Comparison of ENCODE assay signal across 14 cellular contexts in genomic region chr16:87948119-87948545, GRCh38. TPM values are rescaled to one million over a fixed set of nuclear protein-coding genes. Genes with fewer than 3 reads are reported as not detected.
DNase-seq lines count a peak whose midpoint lies in the region; FAIRE-seq and TF ChIP-seq lines count a peak whose summit lies in the region.
"Had no signal": no experiment of that assay in that cellular context is flagged by ENCODE, and none has a peak within 500 bp of the region (broad histone marks: within the 10 kb centered on the region; RNA-seq: fewer than 3 reads in every experiment).

No MANE protein-coding gene starts in this region.

- no peak overlapping the region for H3K4ac ChIP-seq in neuronal stem cell (ENCODE audit: low read length)

- WGBS in neuronal stem cell (ENCODE audit: extremely low coverage in 2 of 2, insufficient read length in 2 of 2, insufficient replicate concordance in 1 of 2), 2 donors = no CpG with 5 or more reads among the region's 12 CpGs

- peaks cover 6 to 11% of the 10 kb centered on the region in 2 donors for H3K4me1 ChIP-seq in neuronal stem cell (ENCODE audit: control insufficient read depth in 2 of 2, insufficient read depth in 1 of 2, low read depth in 1 of 2, low read length in 2 of 2)
- H3K4me1 ChIP-seq in A673 (ENCODE audit: insufficient read depth, low read length, poor library complexity, severe bottlenecking) = peaks cover 8% of the 10 kb centered on the region

- H3K4me3 ChIP-seq in neuronal stem cell (ENCODE audit: low read length in 2 of 2) = no peak overlapping the region
- no peak overlapping the region for H3K4me3 ChIP-seq in A673 (ENCODE audit: low read depth, low read length, poor library complexity, severe bottlenecking)
- H3K4me3 ChIP-seq: colonic mucosa, testis had no signal

- H3K4me2 ChIP-seq in neuronal stem cell (ENCODE audit: insufficient read depth, low read length, poor library complexity, severe bottlenecking) = no peak overlapping the region

- no peak for TF ChIP-seq CTCF in GM10248 (IDR thresholded peaks at IDR 0.05; ENCODE audit: control extremely low read depth, extremely low read depth, low read depth, missing control alignments)
- no peak for TF ChIP-seq CTCF in A673 (conservative IDR thresholded peaks at IDR 0.05; ENCODE audit: low read depth, low read length)

- H3K27ac ChIP-seq in cingulate gyrus (ENCODE audit: low read depth, low read length) (peak overlapping the region; percentile 80), neuronal stem cell (replicated peaks; ENCODE audit: low read length) (no peak overlapping the region), A673 (ENCODE audit: low read depth, low read length, poor library complexity, severe bottlenecking) (no peak overlapping the region)
- H3K27ac ChIP-seq: colonic mucosa had no signal

- POLR2A ChIA-PET in GM10248 (lab: Yijun Ruan, JAX) = no interaction called here
- POLR2A ChIA-PET in A673 (lab: Charles Lee; ENCODE audit: low non-redundant PET) = no interaction called here

- H3K36me3 ChIP-seq in neuronal stem cell (replicated peaks in 1 of 2; ENCODE audit: control insufficient read depth in 2 of 2, insufficient read depth in 2 of 2, low read length in 2 of 2) (peaks cover 0 to 4% of the 10 kb centered on the region in 2 donors), A673 (ENCODE audit: insufficient read depth, low read length, poor library complexity, severe bottlenecking) (no peaks in the 10 kb centered on the region)
- H3K36me3 ChIP-seq: colonic mucosa had no signal

- no peaks in the 10 kb centered on the region for H3K27me3 ChIP-seq in neuronal stem cell (ENCODE audit: control insufficient read depth in 3 of 3, insufficient read depth in 3 of 3, low read depth in 1 of 3, low read length in 3 of 3)
- H3K27me3 ChIP-seq in A673 (replicated peaks; ENCODE audit: insufficient read depth, low read depth, low read length, poor library complexity) = no peaks in the 10 kb centered on the region
- H3K27me3 ChIP-seq: colonic mucosa, testis had no signal

- no peak overlapping the region for H3K9ac ChIP-seq in neuronal stem cell (ENCODE audit: low read depth, low read length, poor library complexity)

- no peak overlapping the region for H2AK5ac ChIP-seq in neuronal stem cell (ENCODE audit: low read depth, low read length)

- H4K91ac ChIP-seq in neuronal stem cell (ENCODE audit: low read depth, low read length, poor library complexity) = no peak overlapping the region

- BruUV-seq in A673 (replicated peaks; lab: Mats Ljungman, UMichigan) = no TSS peak

- peak; percentile 71 for DNase-seq in CD1c-positive myeloid dendritic cell (ENCODE audit: extremely low spot score)
- DNase-seq in MV-4-11 (lab: John Stamatoyannopoulos, UW) = peak; percentile 75
- DNase-seq in neuronal stem cell (ENCODE audit: low spot score) = no peak
- no peak for DNase-seq in GM10248 (ENCODE audit: extremely low spot score)
- DNase-seq in A673 (ENCODE audit: low spot score) = no peak
- DNase-seq in GM19239 (ENCODE audit: insufficient read length, low spot score) = no peak
- no peak for DNase-seq in NCI-H2196 (lab: John Stamatoyannopoulos, UW; ENCODE audit: unreplicated experiment)
- DNase-seq: activated T-cell treated with anti-CD3 and anti-CD28 coated beads for 4 hours, colonic mucosa, glutamatergic neuron, GOT3, NCI-H526, testis had no signal

- H3K18ac ChIP-seq in neuronal stem cell (ENCODE audit: low read length) = no peak overlapping the region

- no peak overlapping the region for H2BK120ac ChIP-seq in neuronal stem cell (ENCODE audit: low read depth, low read length)

- no peak overlapping the region for H4K8ac ChIP-seq in neuronal stem cell (ENCODE audit: low read depth, low read length)

- intact Hi-C loops in A673 (cut with micrococcal nuclease; ENCODE audit: unreplicated experiment) = no loop called here

- no peak overlapping the region for H3K23ac ChIP-seq in neuronal stem cell (ENCODE audit: low read depth, low read length, poor library complexity)

- no peak overlapping the region for H2BK15ac ChIP-seq in neuronal stem cell (ENCODE audit: low read length)

- CTCF ChIA-PET in GM10248 (lab: Yijun Ruan, JAX) = interaction anchor here (1.6 to 3.9 kb wide), 4 partner anchors 12 to 179 kb away, joined by 3 to 21 read pairs (median 6); partner anchors contain the start of gene CA5A
- CTCF ChIA-PET in A673 (lab: Charles Lee) = interaction anchor here (0.6 kb wide), 1 partner anchor 374 kb away, joined by 4 read pairs; no protein-coding TSS in a partner anchor

- H2AFZ ChIP-seq in neuronal stem cell (ENCODE audit: low read length) = peak overlapping the region; percentile 38

- no peak overlapping the region for H3K14ac ChIP-seq in neuronal stem cell (ENCODE audit: low read length)

- peaks cover 6% of the 10 kb centered on the region for H3K79me1 ChIP-seq in neuronal stem cell (ENCODE audit: low read depth, low read length)

- no peak for FAIRE-seq in GM19239 (lab: Jason Lieb, UNC)

- no peak overlapping the region for H2BK5ac ChIP-seq in neuronal stem cell (ENCODE audit: low read length)

- H3K9me3 ChIP-seq in neuronal stem cell (replicated peaks in 1 of 2; ENCODE audit: control insufficient read depth in 2 of 2, insufficient read depth in 1 of 2, low read depth in 1 of 2, low read length in 2 of 2) (no peaks in the 10 kb centered on the region), A673 (ENCODE audit: low read depth, low read length, poor library complexity, severe bottlenecking) (no peaks in the 10 kb centered on the region)
- H3K9me3 ChIP-seq: colonic mucosa, testis had no signal

- no peak overlapping the region for H2BK12ac ChIP-seq in neuronal stem cell (ENCODE audit: low read length)

RNA-seq across cellular contexts. Expression of gene BANP, which starts 3.1 kb away (rescaled TPM):
- polyA plus RNA-seq in neuronal stem cell (2013, experiment 1 of 2) = 22.7 TPM
- 22.7 TPM for polyA plus RNA-seq in neuronal stem cell (2013, experiment 2 of 2)
- total RNA-seq in A673 (2021) = 35.2 and 44.3 TPM in 2 replicates

RNA-seq across cellular contexts. Expression of gene CA5A, which starts 11.8 kb away (rescaled TPM):
- not detected for polyA plus RNA-seq in neuronal stem cell (2013, experiment 1 of 2)
- polyA plus RNA-seq in neuronal stem cell (2013, experiment 2 of 2) = not detected
- not detected in 2 replicates for total RNA-seq in A673 (2021)
- total RNA-seq: colonic mucosa, testis had no signal

Comparison
In these comparisons a context has a peak if more than half of its experiments do, and no peak if none do; other contexts are left out.
1. DNase-seq: peak in CD1c-positive myeloid dendritic cell (single experiment) and MV-4-11 (single experiment); none in neuronal stem cell (single experiment), GM10248 (single experiment), A673 (single experiment), GM19239 (single experiment) and NCI-H2196 (single experiment).